In the genomic region with DNA sequence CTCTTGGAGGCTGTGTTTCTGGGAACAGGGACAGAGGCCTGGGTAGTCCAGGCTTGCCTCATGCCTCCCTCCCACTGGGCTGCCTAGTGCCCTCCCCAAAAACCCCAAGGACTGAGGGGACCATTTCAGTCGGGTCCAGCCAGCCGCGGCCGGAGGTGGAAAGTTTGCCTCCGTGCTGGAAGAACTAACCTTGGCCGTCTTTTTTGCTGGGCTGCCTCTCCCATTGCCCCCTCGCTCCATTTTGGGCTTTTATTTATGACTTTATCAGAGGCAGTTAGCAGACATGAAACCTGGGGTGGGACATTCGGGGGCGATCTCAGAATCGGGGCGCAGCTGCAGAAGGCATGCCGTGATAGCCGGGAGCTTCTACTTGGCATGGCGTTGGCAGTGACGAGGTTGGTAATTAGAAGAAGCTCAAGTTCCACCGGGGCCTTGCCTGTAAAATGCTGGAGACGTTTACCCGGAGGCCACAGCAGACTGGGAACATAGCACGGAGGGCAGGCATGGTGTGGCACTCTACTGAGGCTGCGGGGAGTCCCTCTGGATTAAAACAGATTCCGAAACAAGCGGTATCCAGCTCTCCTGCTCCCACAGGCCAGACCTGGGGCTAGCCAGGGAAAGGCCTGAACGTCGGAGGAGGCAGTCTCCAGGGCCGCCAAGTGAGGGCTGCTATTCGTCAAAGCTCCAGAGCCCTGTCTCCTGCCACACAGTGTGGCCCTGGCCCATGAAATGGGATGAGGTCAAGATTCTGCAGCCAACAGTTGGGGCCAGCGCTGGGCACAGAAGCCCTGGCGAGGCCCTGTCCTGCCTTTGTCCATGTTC, we compare ENCODE assay signal across 9 cellular contexts.
A peak's percentile ranks its signal among the peaks of the same experiment; 100 is the strongest.
DNase-seq lines count a peak whose midpoint lies in the region; ATAC-seq, FAIRE-seq and TF ChIP-seq lines count a peak whose summit lies in the region.
"Had no signal": no experiment of that assay in that cellular context is flagged by ENCODE, and none has a peak within 500 bp of the region (broad histone marks: within the 10 kb centered on the region; RNA-seq: fewer than 3 reads in every experiment).

No MANE protein-coding gene starts in this region.

- TF ChIP-seq POLR2A in HepG2 (IDR thresholded peaks at IDR 0.05; ENCODE audit: insufficient read depth in 1 of 2, low read depth in 2 of 2, low read length in 2 of 2), result no peak
- no peak for TF ChIP-seq POLR2A in breast epithelium (IDR thresholded peaks at IDR 0.05)
- no peak for TF ChIP-seq POLR2A in H54 (IDR thresholded peaks at IDR 0.05; ENCODE audit: low read depth, low read length)

- H4K20me1 ChIP-seq in HepG2 (ENCODE audit: insufficient read depth, low read length), result no peaks in the 10 kb centered on the region

- ATAC-seq in HepG2 (no peak), lower lobe of right lung (no peak), GM19452 (IDR thresholded peaks at IDR 0.05; ENCODE audit: unreplicated experiment) (no peak)

- 15% methylated on average over 28 of the region's 28 CpGs for WGBS in liver
- 55% methylated on average over 19 of the region's 28 CpGs for WGBS in HepG2 (ENCODE audit: low lambda C conversion rate)

- H3K4me1 ChIP-seq in liver (ENCODE audit: control insufficient read depth in 4 of 4, insufficient read depth in 4 of 4, low read length in 3 of 4) (peaks cover 11 to 53% (median 47%) of the 10 kb centered on the region in 4 donors), HepG2 (ENCODE audit: insufficient read depth, low read length) (peaks cover 12% of the 10 kb centered on the region), breast epithelium (peaks cover 0 to under 1% of the 10 kb centered on the region in 2 donors), lower lobe of right lung (peaks cover 56% of the 10 kb centered on the region)

- no peaks in the 10 kb centered on the region for H3K79me2 ChIP-seq in HepG2 (ENCODE audit: insufficient read depth, low read length)

- H3K4me3 ChIP-seq in liver (ENCODE audit: low read depth in 1 of 3, low read length in 3 of 3) (peak overlapping the region; percentile 59 to 96 (median 85)), HepG2 (replicated peaks in 1 of 3; ENCODE audit: insufficient read depth in 1 of 3, low read depth in 2 of 3, low read length in 3 of 3) (no peak overlapping the region), breast epithelium (peak overlapping the region; percentile 85 to 98 (median 97)), lower lobe of right lung (peak overlapping the region; percentile 93)

- DNase-seq in HepG2 (ENCODE audit: low spot score) (no peak), breast epithelium (ENCODE audit: low spot score in 2 of 2) (peak in 1 of 2 donors; percentile 59), lower lobe of right lung (peak; percentile 53), H54 (ENCODE audit: insufficient read length, low spot score) (no peak), NCI-H510A treated with DMSO at 0.1 percent for 48 hours (lab: John Stamatoyannopoulos, UW) (no peak), NCI-H2081 (lab: John Stamatoyannopoulos, UW) (no peak)
- DNase-seq: activated CD4-positive, CD25-positive, alpha-beta regulatory T cell treated with anti-CD3 and anti-CD28 coated beads, Interleukin-2, amount 50 U/mL, for 72 hours had no signal

- H3K9me3 ChIP-seq in liver (ENCODE audit: control insufficient read depth in 4 of 4, low read length in 3 of 4) (no peaks in the 10 kb centered on the region), HepG2 (ENCODE audit: low read length) (no peaks in the 10 kb centered on the region), breast epithelium (no peaks in the 10 kb centered on the region), lower lobe of right lung (no peaks in the 10 kb centered on the region)

- H3K4me2 ChIP-seq in HepG2 (ENCODE audit: low read depth, low read length), result no peak overlapping the region

- no peaks in the 10 kb centered on the region for H3K27me3 ChIP-seq in liver (ENCODE audit: control insufficient read depth in 4 of 4, insufficient read depth in 4 of 4, low read length in 3 of 4)
- peaks cover 18 to 87% of the 10 kb centered on the region in 2 experiments for H3K27me3 ChIP-seq in HepG2 (ENCODE audit: control insufficient read depth in 1 of 2, insufficient read depth in 2 of 2, low read length in 2 of 2)
- H3K27me3 ChIP-seq in breast epithelium, result no peaks in the 10 kb centered on the region
- H3K27me3 ChIP-seq in lower lobe of right lung (ENCODE audit: low read depth), result no peaks in the 10 kb centered on the region

- TF ChIP-seq EP300 in HepG2 (IDR thresholded peaks at IDR 0.05; ENCODE audit: low read depth in 2 of 2, low read length in 2 of 2), result no peak
- TF ChIP-seq EP300 in HepG2 (CRISPR knock-in tag; IDR thresholded peaks at IDR 0.05; ENCODE audit: borderline replicate concordance), result no peak

- CTCF ChIA-PET in HepG2 (lab: Yijun Ruan, JAX; ENCODE audit: low intra/inter-chr PET ratio, low total read pairs), result no interaction called here

- H3K36me3 ChIP-seq in liver (ENCODE audit: control insufficient read depth in 4 of 4, insufficient read depth in 3 of 4, low read depth in 1 of 4, low read length in 3 of 4), result no peaks in the 10 kb centered on the region
- no peaks in the 10 kb centered on the region for H3K36me3 ChIP-seq in HepG2 (replicated peaks in 1 of 2; ENCODE audit: control insufficient read depth in 1 of 2, insufficient read depth in 2 of 2, low read length in 2 of 2)
- H3K36me3 ChIP-seq in breast epithelium, result no peaks in the 10 kb centered on the region
- H3K36me3 ChIP-seq in lower lobe of right lung, result peaks cover 15% of the 10 kb centered on the region

- TF ChIP-seq CTCF in liver (IDR thresholded peaks at IDR 0.05; ENCODE audit: low read depth, low read length, missing input control) (no peak), HepG2 (CRISPR knock-in tag; IDR thresholded peaks at IDR 0.05) (no peak), breast epithelium (IDR thresholded peaks at IDR 0.05) (no peak), lower lobe of right lung (IDR thresholded peaks at IDR 0.05) (no peak)

- POLR2A ChIA-PET in HepG2 (lab: Yijun Ruan, JAX), result no interaction called here

- no peak for TF ChIP-seq RAD21 in liver (IDR thresholded peaks at IDR 0.05)
- TF ChIP-seq RAD21 in HepG2 (CRISPR knock-in tag; IDR thresholded peaks at IDR 0.05), result no peak

- peak overlapping the region; percentile 92 to 94 for H3K9ac ChIP-seq in liver (ENCODE audit: low read depth in 1 of 2, low read length in 2 of 2)
- H3K9ac ChIP-seq in HepG2 (ENCODE audit: insufficient read depth, low read depth, low read length), result no peak overlapping the region

- no peak overlapping the region for H2AFZ ChIP-seq in HepG2 (ENCODE audit: low read length)

- in situ Hi-C loops in HepG2 (cut with HindIII; ENCODE audit: extremely low pct_ligation_motif_present, low pct_unique_long_range_greater_than_20kb), result no loop called here

- no TSS peak for BruUV-seq in HepG2 (replicated peaks; lab: Mats Ljungman, UMichigan)

- FAIRE-seq in HepG2 (lab: Jason Lieb, UNC) (no peak), H54 (lab: Jason Lieb, UNC) (no peak)

- H3K27ac ChIP-seq in liver (ENCODE audit: low read depth in 1 of 2, low read length in 2 of 2) (peak overlapping the region; percentile 69 to 97), HepG2 (ENCODE audit: extremely low read length, insufficient read depth, low read length) (no peak overlapping the region), breast epithelium (peak overlapping the region; percentile 99 to 100), lower lobe of right lung (peak overlapping the region; percentile 98)

- intact Hi-C loops in HepG2 (cut with micrococcal nuclease; ENCODE audit: unreplicated experiment) (no loop called here), breast epithelium (cut with DNase I; ENCODE audit: low total_unique reads) (no loop called here), lower lobe of right lung (cut with DNase I) (no loop called here)

TF ChIP-seq in liver, 16 proteins besides CTCF, POLR2A, EP300 and RAD21:
- TF ChIP-seq EGR1 (IDR thresholded peaks at IDR 0.05; ENCODE audit: low read depth in 2 of 2) (no peak), NR2F2 (IDR thresholded peaks at IDR 0.05) (peak; percentile 11)

TF ChIP-seq in HepG2, 621 proteins besides CTCF, POLR2A, EP300 and RAD21 (continues in another document):
- no peak for TF ChIP-seq MEF2D (CRISPR knock-in tag; IDR thresholded peaks at IDR 0.05)
- TF ChIP-seq, protein P1, sequence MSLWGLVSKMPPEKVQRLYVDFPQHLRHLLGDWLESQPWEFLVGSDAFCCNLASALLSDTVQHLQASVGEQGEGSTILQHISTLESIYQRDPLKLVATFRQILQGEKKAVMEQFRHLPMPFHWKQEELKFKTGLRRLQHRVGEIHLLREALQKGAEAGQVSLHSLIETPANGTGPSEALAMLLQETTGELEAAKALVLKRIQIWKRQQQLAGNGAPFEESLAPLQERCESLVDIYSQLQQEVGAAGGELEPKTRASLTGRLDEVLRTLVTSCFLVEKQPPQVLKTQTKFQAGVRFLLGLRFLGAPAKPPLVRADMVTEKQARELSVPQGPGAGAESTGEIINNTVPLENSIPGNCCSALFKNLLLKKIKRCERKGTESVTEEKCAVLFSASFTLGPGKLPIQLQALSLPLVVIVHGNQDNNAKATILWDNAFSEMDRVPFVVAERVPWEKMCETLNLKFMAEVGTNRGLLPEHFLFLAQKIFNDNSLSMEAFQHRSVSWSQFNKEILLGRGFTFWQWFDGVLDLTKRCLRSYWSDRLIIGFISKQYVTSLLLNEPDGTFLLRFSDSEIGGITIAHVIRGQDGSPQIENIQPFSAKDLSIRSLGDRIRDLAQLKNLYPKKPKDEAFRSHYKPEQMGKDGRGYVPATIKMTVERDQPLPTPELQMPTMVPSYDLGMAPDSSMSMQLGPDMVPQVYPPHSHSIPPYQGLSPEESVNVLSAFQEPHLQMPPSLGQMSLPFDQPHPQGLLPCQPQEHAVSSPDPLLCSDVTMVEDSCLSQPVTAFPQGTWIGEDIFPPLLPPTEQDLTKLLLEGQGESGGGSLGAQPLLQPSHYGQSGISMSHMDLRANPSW (CRISPR knock-in tag; IDR thresholded peaks at IDR 0.05; ENCODE audit: borderline replicate concordance), result no peak
- no peak for TF ChIP-seq SCMH1 (CRISPR knock-in tag; IDR thresholded peaks at IDR 0.05; ENCODE audit: borderline replicate concordance)
- TF ChIP-seq, protein P2, sequence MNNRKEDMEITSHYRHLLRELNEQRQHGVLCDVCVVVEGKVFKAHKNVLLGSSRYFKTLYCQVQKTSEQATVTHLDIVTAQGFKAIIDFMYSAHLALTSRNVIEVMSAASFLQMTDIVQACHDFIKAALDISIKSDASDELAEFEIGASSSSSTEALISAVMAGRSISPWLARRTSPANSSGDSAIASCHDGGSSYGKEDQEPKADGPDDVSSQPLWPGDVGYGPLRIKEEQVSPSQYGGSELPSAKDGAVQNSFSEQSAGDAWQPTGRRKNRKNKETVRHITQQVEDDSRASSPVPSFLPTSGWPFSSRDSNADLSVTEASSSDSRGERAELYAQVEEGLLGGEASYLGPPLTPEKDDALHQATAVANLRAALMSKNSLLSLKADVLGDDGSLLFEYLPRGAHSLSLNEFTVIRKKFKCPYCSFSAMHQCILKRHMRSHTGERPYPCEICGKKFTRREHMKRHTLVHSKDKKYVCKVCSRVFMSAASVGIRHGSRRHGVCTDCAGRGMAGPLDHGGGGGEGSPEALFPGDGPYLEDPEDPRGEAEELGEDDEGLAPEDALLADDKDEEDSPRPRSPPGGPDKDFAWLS (CRISPR knock-in tag; IDR thresholded peaks at IDR 0.05; ENCODE audit: borderline replicate concordance), result no peak

Comparison
In these comparisons a context has a peak if more than half of its experiments do, and no peak if none do; other contexts are left out.
1. H3K4me3 ChIP-seq: peak in liver (3 of 3), breast epithelium (3 of 3) and lower lobe of right lung (single experiment); none in HepG2 (0 of 3).